1 cellular context compared by ENCODE assay signal in genomic region chr1:236523704-236524141, GRCh38.
A peak's percentile ranks its signal among the peaks of the same experiment; 100 is the strongest.
TF ChIP-seq lines count a peak whose summit lies in the region.

LGALS8 (plus strand) TSS chr1:236523982; CDS start chr1:236526071, 2,089 bp downstream.

TF ChIP-seq in HepG2, 621 proteins besides CTCF, POLR2A, EP300 and RAD21 (continued from another document and continues in another):
- TF ChIP-seq ZNF124 (CRISPR knock-in tag; IDR thresholded peaks at IDR 0.05) (peak; percentile 18; the same call in 1 of the 2 replicates), ZNF33B (CRISPR knock-in tag; IDR thresholded peaks at IDR 0.05) (no peak; the same call in 1 of the 2 replicates), HCFC1 (IDR thresholded peaks at IDR 0.05; ENCODE audit: low read depth, low read length) (0 out of 2 replicates have a peak, but pooled peaks have one; percentile 9), HNF1A (IDR thresholded peaks at IDR 0.05; ENCODE audit: low read depth) (0 out of 2 replicates have a peak, but pooled peaks have one; percentile 12), HNF1A (CRISPR knock-in tag; IDR thresholded peaks at IDR 0.05; ENCODE audit: borderline replicate concordance) (0 out of 2 replicates have a peak, but pooled peaks have one; percentile 5), MED8 (CRISPR knock-in tag; IDR thresholded peaks at IDR 0.05; ENCODE audit: insufficient replicate concordance) (peak; percentile 71), ZNF503 (CRISPR knock-in tag; IDR thresholded peaks at IDR 0.05) (0 out of 2 replicates have a peak, but pooled peaks have one; percentile 56), ZNF414 (CRISPR knock-in tag; IDR thresholded peaks at IDR 0.05) (no peak), RFX3 (CRISPR knock-in tag; IDR thresholded peaks at IDR 0.05) (no peak), NCOR1 (IDR thresholded peaks at IDR 0.05; ENCODE audit: borderline replicate concordance, low read length) (no peak), ZNF639 (CRISPR knock-in tag; conservative IDR thresholded peaks at IDR 0.05) (no peak), NFE2 (CRISPR knock-in tag; IDR thresholded peaks at IDR 0.05) (no peak), CREB1 (IDR thresholded peaks at IDR 0.05) (no peak), CREB1 (CRISPR knock-in tag; IDR thresholded peaks at IDR 0.05) (no peak), ZNF33A (CRISPR knock-in tag; IDR thresholded peaks at IDR 0.05; ENCODE audit: borderline replicate concordance) (0 out of 2 replicates have a peak, but pooled peaks have one; percentile 23), ZNF576 (CRISPR knock-in tag; IDR thresholded peaks at IDR 0.05) (peak; percentile 88), FOXP4 (CRISPR knock-in tag; IDR thresholded peaks at IDR 0.05) (peak; percentile 50; the same call in 1 of the 2 replicates), RBM39 (IDR thresholded peaks at IDR 0.05; ENCODE audit: low read depth, low read length, poor library complexity, severe bottlenecking) (peak; percentile 63), ZNF550 (CRISPR knock-in tag; IDR thresholded peaks at IDR 0.05; ENCODE audit: borderline replicate concordance) (0 out of 2 replicates have a peak, but pooled peaks have one; percentile 20), DRAP1 (CRISPR knock-in tag; IDR thresholded peaks at IDR 0.05) (no peak), ZNF567 (CRISPR knock-in tag; IDR thresholded peaks at IDR 0.05; ENCODE audit: borderline replicate concordance) (no peak), MTA1 (CRISPR knock-in tag; IDR thresholded peaks at IDR 0.05; ENCODE audit: borderline replicate concordance) (0 out of 2 replicates have a peak, but pooled peaks have one; percentile 13), ZFP37 (CRISPR knock-in tag; IDR thresholded peaks at IDR 0.05; ENCODE audit: borderline replicate concordance) (peak; percentile 51; the same call in 1 of the 2 replicates), ZNF800 (CRISPR knock-in tag; IDR thresholded peaks at IDR 0.05) (no peak), SRSF1 (optimal IDR thresholded peaks at IDR 0.05; ENCODE audit: low read depth, low read length) (peak; percentile 21), ETS1 (CRISPR knock-in tag; IDR thresholded peaks at IDR 0.05) (0 out of 2 replicates have a peak, but pooled peaks have one; percentile 30), NCOA5 (CRISPR knock-in tag; IDR thresholded peaks at IDR 0.05) (0 out of 2 replicates have a peak, but pooled peaks have one; percentile 39), ARID5B (CRISPR knock-in tag; IDR thresholded peaks at IDR 0.05) (no peak; the same call in 1 of the 2 replicates), ZNF367 (CRISPR knock-in tag; IDR thresholded peaks at IDR 0.05; ENCODE audit: borderline replicate concordance) (0 out of 2 replicates have a peak, but pooled peaks have one; percentile 75), RXRB (CRISPR knock-in tag; IDR thresholded peaks at IDR 0.05; ENCODE audit: borderline replicate concordance) (no peak), JUN (CRISPR knock-in tag; IDR thresholded peaks at IDR 0.05) (no peak), GATAD1 (CRISPR knock-in tag; IDR thresholded peaks at IDR 0.05) (peak; percentile 74), MED1 (CRISPR knock-in tag; IDR thresholded peaks at IDR 0.05) (no peak; the same call in 1 of the 2 replicates), GABPA (IDR thresholded peaks at IDR 0.05; ENCODE audit: low read depth, low read length) (no peak), GABPA (CRISPR knock-in tag; IDR thresholded peaks at IDR 0.05; ENCODE audit: low read depth) (0 out of 2 replicates have a peak, but pooled peaks have one; percentile 26), ZNF777 (CRISPR knock-in tag; IDR thresholded peaks at IDR 0.05) (peak; percentile 72), ZNF766 (CRISPR knock-in tag; IDR thresholded peaks at IDR 0.05; ENCODE audit: borderline replicate concordance) (0 out of 2 replicates have a peak, but pooled peaks have one; percentile 42), HMGA1 (CRISPR knock-in tag; conservative IDR thresholded peaks at IDR 0.05) (no peak), EEA1 (CRISPR knock-in tag; IDR thresholded peaks at IDR 0.05; ENCODE audit: borderline replicate concordance) (no peak; the same call in 1 of the 2 replicates), RAD51 (IDR thresholded peaks at IDR 0.05; ENCODE audit: borderline replicate concordance) (no peak), AGO1 (IDR thresholded peaks at IDR 0.05; ENCODE audit: low read depth, low read length, poor library complexity, severe bottlenecking) (peak; percentile 68), ZNF333 (CRISPR knock-in tag; IDR thresholded peaks at IDR 0.05; ENCODE audit: borderline replicate concordance) (peak; percentile 47; the same call in 1 of the 2 replicates), U2AF1 (optimal IDR thresholded peaks at IDR 0.05; ENCODE audit: low read depth, low read length) (peak; percentile 35), GABPB1 (CRISPR knock-in tag; IDR thresholded peaks at IDR 0.05) (peak; percentile 79), FOXA3 (CRISPR knock-in tag; IDR thresholded peaks at IDR 0.05) (no peak)
